13 cellular contexts compared by ENCODE assay signal in genomic region chr10:70483872-70484271, GRCh38. TPM values are rescaled to one million over a fixed set of nuclear protein-coding genes. Genes with fewer than 3 reads are reported as not detected.
"Had no signal": no experiment of that assay in that cellular context is flagged by ENCODE, and none has a peak within 500 bp of the region (broad histone marks: within the 10 kb centered on the region; RNA-seq: fewer than 3 reads in every experiment).

No MANE protein-coding gene starts in this region.

RNA-seq across cellular contexts. Expression of gene PALD1, which starts 5.3 kb away (rescaled TPM):
- total RNA-seq: fibroblast of villous mesenchyme had no signal

RNA-seq across cellular contexts. Expression of gene NODAL, which starts 42.4 kb away (rescaled TPM):
- total RNA-seq: breast epithelium, esophagus muscularis mucosa, fibroblast of villous mesenchyme, left colon, liver, mesothelial cell of epicardium, myocyte, natural killer cell, pancreas, progenitor cell of endocrine pancreas, renal cortical epithelial cell, thyroid gland, ureter had no signal
- polyA plus RNA-seq: liver, pancreas had no signal
